In the genomic region with DNA sequence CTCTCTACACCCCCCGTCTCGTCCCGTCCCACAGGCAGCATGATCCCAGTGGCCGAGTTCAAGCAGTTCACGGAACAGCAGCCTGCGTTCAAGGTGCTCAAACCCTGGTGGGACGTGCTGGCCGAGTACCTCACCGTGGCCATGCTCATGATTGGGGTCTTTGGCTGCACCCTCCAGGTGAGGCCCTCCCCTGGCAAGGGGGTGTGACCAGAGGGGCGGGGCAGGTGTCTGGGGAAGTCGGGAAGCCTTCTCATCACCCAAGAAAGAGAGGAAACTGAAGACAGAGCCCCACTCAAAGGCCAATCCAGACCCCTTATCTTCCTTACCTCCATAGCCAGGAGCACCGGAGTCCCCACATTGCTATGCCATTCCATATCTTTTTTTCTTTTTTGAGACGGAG, we compare ENCODE assay signal across 1 cellular context.
TF ChIP-seq lines count a peak whose summit lies in the region.

No MANE protein-coding gene starts in this region.

TF ChIP-seq in WTC11, 78 proteins besides CTCF, POLR2A, EP300 and RAD21 (continued from another document):
- TF ChIP-seq, protein P1, sequence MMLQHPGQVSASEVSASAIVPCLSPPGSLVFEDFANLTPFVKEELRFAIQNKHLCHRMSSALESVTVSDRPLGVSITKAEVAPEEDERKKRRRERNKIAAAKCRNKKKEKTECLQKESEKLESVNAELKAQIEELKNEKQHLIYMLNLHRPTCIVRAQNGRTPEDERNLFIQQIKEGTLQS (CRISPR knock-in tag; conservative IDR thresholded peaks at IDR 0.05) = no peak
- TF ChIP-seq SP1 (CRISPR knock-in tag; conservative IDR thresholded peaks at IDR 0.05) (no peak), ESRRA (CRISPR knock-in tag; IDR thresholded peaks at IDR 0.05; ENCODE audit: borderline replicate concordance) (no peak), FOXK1 (CRISPR knock-in tag; IDR thresholded peaks at IDR 0.05) (no peak), ETV6 (CRISPR knock-in tag; IDR thresholded peaks at IDR 0.05) (no peak), TEAD4 (CRISPR knock-in tag; IDR thresholded peaks at IDR 0.05) (no peak), ATF1 (CRISPR knock-in tag; IDR thresholded peaks at IDR 0.05) (no peak), RORB (CRISPR knock-in tag; IDR thresholded peaks at IDR 0.05) (no peak), MXD4 (CRISPR knock-in tag; IDR thresholded peaks at IDR 0.05; ENCODE audit: borderline replicate concordance) (no peak), ZNF671 (CRISPR knock-in tag; IDR thresholded peaks at IDR 0.05) (no peak), NR1H2 (CRISPR knock-in tag; IDR thresholded peaks at IDR 0.05) (no peak), ZMAT4 (CRISPR knock-in tag; IDR thresholded peaks at IDR 0.05) (no peak)
